In genomic region chr1:85463666-85464496, GRCh38 we compare ENCODE assay signal across 1 cellular context.
TF ChIP-seq lines count a peak whose summit lies in the region.

No MANE protein-coding gene starts in this region.

TF ChIP-seq in GM23338, 12 proteins besides CTCF, POLR2A, EP300 and RAD21 (continued from another document):
- TF ChIP-seq ZNF462 (CRISPR knock-in tag; IDR thresholded peaks at IDR 0.05) (no peak), EZH2 (IDR thresholded peaks at IDR 0.05; ENCODE audit: low read depth, unreplicated experiment) (no peak), REST (IDR thresholded peaks at IDR 0.05; ENCODE audit: unreplicated experiment) (no peak), NANOG (IDR thresholded peaks at IDR 0.05; ENCODE audit: borderline replicate concordance) (no peak), JUNB (IDR thresholded peaks at IDR 0.05; ENCODE audit: unreplicated experiment) (no peak), EZH2phosphoT487 (IDR thresholded peaks at IDR 0.05; ENCODE audit: unreplicated experiment) (no peak)
